ENCODE assay signal across 8 cellular contexts in the genomic region with DNA sequence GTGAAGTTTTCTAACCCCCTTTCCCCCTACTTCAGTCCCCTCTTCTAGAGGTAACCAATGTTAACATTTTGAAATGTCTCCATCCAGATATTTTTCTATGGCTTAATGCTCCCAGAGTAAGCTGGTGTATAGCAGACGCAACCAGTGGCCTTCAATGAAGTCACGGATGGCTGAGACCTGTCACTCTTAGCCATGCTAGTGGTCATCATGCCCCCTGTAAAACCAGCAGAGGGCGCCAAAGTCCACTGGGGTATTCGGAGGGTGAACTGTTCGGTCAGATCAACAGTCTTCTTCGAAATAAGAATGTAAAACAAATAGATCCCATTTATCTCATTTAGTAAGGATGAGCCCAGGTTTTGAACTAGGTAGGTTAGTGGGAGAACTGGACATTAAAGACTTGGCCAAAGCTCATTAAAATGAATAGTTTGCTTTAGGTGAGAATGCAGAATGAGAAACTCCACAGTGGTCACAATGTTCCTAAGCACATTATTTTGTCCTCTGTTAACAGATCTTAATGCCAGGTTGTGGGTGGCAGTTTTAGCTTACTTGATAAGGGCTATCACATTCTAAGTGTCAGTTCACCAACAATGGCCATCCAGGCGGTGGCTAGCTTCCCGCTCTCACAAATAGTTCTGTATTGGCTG. TPM values are rescaled to one million over a fixed set of nuclear protein-coding genes. Genes with fewer than 3 reads are reported as not detected.
DNase-seq lines count a peak whose midpoint lies in the region; ATAC-seq, FAIRE-seq and TF ChIP-seq lines count a peak whose summit lies in the region.

No MANE protein-coding gene starts in this region.

- no peak for TF ChIP-seq EP300 in Ishikawa (IDR thresholded peaks at IDR 0.05; ENCODE audit: borderline replicate concordance)

- H3K9ac ChIP-seq in mesendoderm (ENCODE audit: low read length) = no peak overlapping the region

- H3K9me3 Mint-ChIP-seq in activated CD4-positive, alpha-beta T cell treated with anti-CD3 and anti-CD28 coated beads for 36 hours (ENCODE audit: low read depth) = no peaks in the 10 kb centered on the region
- peaks cover 2 to 3% of the 10 kb centered on the region in 2 donors for H3K9me3 Mint-ChIP-seq in natural killer cell

- H3K23ac ChIP-seq in mesendoderm (ENCODE audit: low read length) = no peak overlapping the region

- H4K8ac ChIP-seq in mesendoderm (ENCODE audit: low read depth, low read length) = no peak overlapping the region

- peak; percentile 79 for DNase-seq in activated CD4-positive, alpha-beta T cell treated with anti-CD3 and anti-CD28 coated beads for 36 hours
- no peak for DNase-seq in activated CD4-positive, alpha-beta T cell treated with anti-CD3 and anti-CD28 coated beads for 1 hour
- no peak for DNase-seq in RWPE2 (ENCODE audit: low spot score)
- peak; percentile 64 for DNase-seq in bronchial epithelial cell (ENCODE audit: low read depth)
- peak; percentile 84 for DNase-seq in mesendoderm
- DNase-seq in natural killer cell = no peak

- TF ChIP-seq CTCF in RWPE2 (IDR thresholded peaks at IDR 0.05; ENCODE audit: poor library complexity, severe bottlenecking) = peak; percentile 96
- TF ChIP-seq CTCF in bronchial epithelial cell (IDR thresholded peaks at IDR 0.05; ENCODE audit: insufficient read depth, low read length, severe bottlenecking) = peak; percentile 86
- TF ChIP-seq CTCF in natural killer cell (IDR thresholded peaks at IDR 0.05) = no peak

- no peak overlapping the region for H2BK120ac ChIP-seq in mesendoderm (ENCODE audit: low read depth, low read length)

- CTCF ChIA-PET in activated CD4-positive, alpha-beta T cell treated with anti-CD3 and anti-CD28 coated beads for 36 hours (lab: Charles Lee) = interaction anchor here (0.8 to 3.2 kb wide), 7 partner anchors 17 to 244 kb away, joined by 3 to 15 read pairs (median 4); no protein-coding TSS in a partner anchor

- H3K79me2 ChIP-seq in mesendoderm (ENCODE audit: control insufficient read depth, insufficient read depth, low read length) = no peaks in the 10 kb centered on the region

- H3K36me3 Mint-ChIP-seq in activated CD4-positive, alpha-beta T cell treated with anti-CD3 and anti-CD28 coated beads for 36 hours (ENCODE audit: low read depth) = no peaks in the 10 kb centered on the region
- H3K36me3 Mint-ChIP-seq in natural killer cell = no peaks in the 10 kb centered on the region

- H4K5ac ChIP-seq in mesendoderm (ENCODE audit: low read length) = no peak overlapping the region

- intact Hi-C loops in activated CD4-positive, alpha-beta T cell treated with anti-CD3 and anti-CD28 coated beads for 36 hours (cut with DNase I, micrococcal nuclease) = loop anchor here (1.0 kb wide), 1 partner anchor 208 kb away; no protein-coding TSS in a partner anchor
- intact Hi-C loops in natural killer cell (cut with micrococcal nuclease) = no loop called here

- no peaks in the 10 kb centered on the region for H3K4me1 Mint-ChIP-seq in activated CD4-positive, alpha-beta T cell treated with anti-CD3 and anti-CD28 coated beads for 36 hours
- no peaks in the 10 kb centered on the region for H3K4me1 Mint-ChIP-seq in natural killer cell

- no peak overlapping the region for H2BK15ac ChIP-seq in mesendoderm (replicated peaks; ENCODE audit: low read depth)

- H3K36me3 ChIP-seq in RWPE2 (ENCODE audit: low read depth) = no peaks in the 10 kb centered on the region
- H3K36me3 ChIP-seq in bronchial epithelial cell (ENCODE audit: control insufficient read depth, insufficient read depth, low read length) = no peaks in the 10 kb centered on the region
- H3K36me3 ChIP-seq in mesendoderm (ENCODE audit: control insufficient read depth, insufficient read depth, low read length) = no peaks in the 10 kb centered on the region

- peaks cover under 1% of the 10 kb centered on the region for H3K4me1 ChIP-seq in RWPE2 (ENCODE audit: insufficient read depth, poor library complexity, severe bottlenecking)
- no peaks in the 10 kb centered on the region for H3K4me1 ChIP-seq in mesendoderm (ENCODE audit: control insufficient read depth, low read depth, low read length)

- no peaks in the 10 kb centered on the region for H3K27me3 ChIP-seq in RWPE2 (ENCODE audit: insufficient read depth, poor library complexity, severe bottlenecking)
- H3K27me3 ChIP-seq in bronchial epithelial cell (ENCODE audit: control insufficient read depth, insufficient read depth, low read length) = no peaks in the 10 kb centered on the region
- no peaks in the 10 kb centered on the region for H3K27me3 ChIP-seq in mesendoderm (ENCODE audit: insufficient read depth, low read length, poor library complexity)

- H3K56ac ChIP-seq in mesendoderm (ENCODE audit: low read length) = no peak overlapping the region

- H3K18ac ChIP-seq in mesendoderm (ENCODE audit: low read length) = no peak overlapping the region

- H3K79me1 ChIP-seq in mesendoderm (ENCODE audit: low read length) = no peaks in the 10 kb centered on the region

- ATAC-seq in activated CD4-positive, alpha-beta T cell treated with anti-CD3 and anti-CD28 coated beads for 36 hours = peak; percentile 65
- peak; percentile 93 for ATAC-seq in GM21786 (IDR thresholded peaks at IDR 0.05; ENCODE audit: unreplicated experiment)
- ATAC-seq in RWPE2 (ENCODE audit: low read depth) = peak; percentile 94
- no peak for ATAC-seq in natural killer cell

- FAIRE-seq in bronchial epithelial cell (lab: Jason Lieb, UNC) = no peak

- no peak overlapping the region for H3K27ac Mint-ChIP-seq in activated CD4-positive, alpha-beta T cell treated with anti-CD3 and anti-CD28 coated beads for 36 hours
- no peak overlapping the region for H3K27ac Mint-ChIP-seq in natural killer cell

- no peak overlapping the region for H2AK5ac ChIP-seq in mesendoderm (ENCODE audit: low read length)

- no peak overlapping the region for H2BK5ac ChIP-seq in mesendoderm (ENCODE audit: low read length)

- H3K4me3 Mint-ChIP-seq in activated CD4-positive, alpha-beta T cell treated with anti-CD3 and anti-CD28 coated beads for 36 hours = no peak overlapping the region
- H3K4me3 Mint-ChIP-seq in natural killer cell = no peak overlapping the region

- WGBS in mesendoderm (ENCODE audit: extremely low coverage, insufficient coverage, low lambda C conversion rate) = no CpG with 5 or more reads among the region's 8 CpGs

- TF ChIP-seq RAD21 in Ishikawa (IDR thresholded peaks at IDR 0.05; ENCODE audit: low read depth) = peak; percentile 88

- POLR2A ChIA-PET in activated CD4-positive, alpha-beta T cell treated with anti-CD3 and anti-CD28 coated beads for 36 hours (lab: Charles Lee) = no interaction called here

- no peak overlapping the region for H3K4me2 ChIP-seq in mesendoderm (ENCODE audit: low read length)

- no peaks in the 10 kb centered on the region for H3K9me3 ChIP-seq in RWPE2 (ENCODE audit: severe bottlenecking)

- H3K27ac ChIP-seq in RWPE2 (ENCODE audit: poor library complexity, severe bottlenecking) (no peak overlapping the region), mesendoderm (ENCODE audit: low read depth, low read length) (no peak overlapping the region)

- no peak overlapping the region for H3K4ac ChIP-seq in mesendoderm (ENCODE audit: low read depth, low read length)

- H3K4me3 ChIP-seq in RWPE2 (ENCODE audit: severe bottlenecking) = no peak overlapping the region
- H3K4me3 ChIP-seq in bronchial epithelial cell (ENCODE audit: low read depth, low read length) = no peak overlapping the region
- H3K4me3 ChIP-seq in mesendoderm (ENCODE audit: low read length) = no peak overlapping the region

- H3K27me3 Mint-ChIP-seq in activated CD4-positive, alpha-beta T cell treated with anti-CD3 and anti-CD28 coated beads for 36 hours = peaks cover 14% of the 10 kb centered on the region
- peaks cover 0 to 10% of the 10 kb centered on the region in 2 donors for H3K27me3 Mint-ChIP-seq in natural killer cell (ENCODE audit: low read depth in 2 of 2)

TF ChIP-seq in Ishikawa, 13 proteins besides CTCF, POLR2A, EP300 and RAD21 (continues in another document):
- TF ChIP-seq, protein P1, sequence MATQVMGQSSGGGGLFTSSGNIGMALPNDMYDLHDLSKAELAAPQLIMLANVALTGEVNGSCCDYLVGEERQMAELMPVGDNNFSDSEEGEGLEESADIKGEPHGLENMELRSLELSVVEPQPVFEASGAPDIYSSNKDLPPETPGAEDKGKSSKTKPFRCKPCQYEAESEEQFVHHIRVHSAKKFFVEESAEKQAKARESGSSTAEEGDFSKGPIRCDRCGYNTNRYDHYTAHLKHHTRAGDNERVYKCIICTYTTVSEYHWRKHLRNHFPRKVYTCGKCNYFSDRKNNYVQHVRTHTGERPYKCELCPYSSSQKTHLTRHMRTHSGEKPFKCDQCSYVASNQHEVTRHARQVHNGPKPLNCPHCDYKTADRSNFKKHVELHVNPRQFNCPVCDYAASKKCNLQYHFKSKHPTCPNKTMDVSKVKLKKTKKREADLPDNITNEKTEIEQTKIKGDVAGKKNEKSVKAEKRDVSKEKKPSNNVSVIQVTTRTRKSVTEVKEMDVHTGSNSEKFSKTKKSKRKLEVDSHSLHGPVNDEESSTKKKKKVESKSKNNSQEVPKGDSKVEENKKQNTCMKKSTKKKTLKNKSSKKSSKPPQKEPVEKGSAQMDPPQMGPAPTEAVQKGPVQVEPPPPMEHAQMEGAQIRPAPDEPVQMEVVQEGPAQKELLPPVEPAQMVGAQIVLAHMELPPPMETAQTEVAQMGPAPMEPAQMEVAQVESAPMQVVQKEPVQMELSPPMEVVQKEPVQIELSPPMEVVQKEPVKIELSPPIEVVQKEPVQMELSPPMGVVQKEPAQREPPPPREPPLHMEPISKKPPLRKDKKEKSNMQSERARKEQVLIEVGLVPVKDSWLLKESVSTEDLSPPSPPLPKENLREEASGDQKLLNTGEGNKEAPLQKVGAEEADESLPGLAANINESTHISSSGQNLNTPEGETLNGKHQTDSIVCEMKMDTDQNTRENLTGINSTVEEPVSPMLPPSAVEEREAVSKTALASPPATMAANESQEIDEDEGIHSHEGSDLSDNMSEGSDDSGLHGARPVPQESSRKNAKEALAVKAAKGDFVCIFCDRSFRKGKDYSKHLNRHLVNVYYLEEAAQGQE (IDR thresholded peaks at IDR 0.05; ENCODE audit: low read depth) = no peak
- TF ChIP-seq EGR1 (IDR thresholded peaks at IDR 0.05) = no peak

RNA-seq across cellular contexts. Expression of gene MMP8, which starts 8.6 kb away (rescaled TPM):
- not detected for total RNA-seq in activated CD4-positive, alpha-beta T cell treated with anti-CD3 and anti-CD28 coated beads for 36 hours
- total RNA-seq in bronchial epithelial cell (not detected in 2 replicates), natural killer cell (under 1 TPM in 1 of 3 donors, not detected in 2; 0.16 TPM)
- not detected for polyA plus RNA-seq in mesendoderm (2013, experiment 1 of 2)
- not detected for polyA plus RNA-seq in mesendoderm (2013, experiment 2 of 2)

RNA-seq across cellular contexts. Expression of gene MMP27, which starts 27.8 kb away (rescaled TPM):
- total RNA-seq in activated CD4-positive, alpha-beta T cell treated with anti-CD3 and anti-CD28 coated beads for 36 hours = not detected
- total RNA-seq in bronchial epithelial cell (not detected in 2 replicates), natural killer cell (not detected)
- polyA plus RNA-seq in mesendoderm (2013, experiment 1 of 2) = not detected
- not detected for polyA plus RNA-seq in mesendoderm (2013, experiment 2 of 2)

RNA-seq across cellular contexts. Expression of gene MMP10, which starts 47.1 kb away (rescaled TPM):
- not detected for total RNA-seq in activated CD4-positive, alpha-beta T cell treated with anti-CD3 and anti-CD28 coated beads for 36 hours
- 4.2 and 4.9 TPM in 2 replicates for total RNA-seq in bronchial epithelial cell
- 0.45 TPM for polyA plus RNA-seq in mesendoderm (2013, experiment 1 of 2)
- 0.36 TPM for polyA plus RNA-seq in mesendoderm (2013, experiment 2 of 2)
- total RNA-seq in natural killer cell = not detected

Comparison
In these comparisons a context has a peak if more than half of its experiments do, and no peak if none do; other contexts are left out.
1. DNase-seq: peak in activated CD4-positive, alpha-beta T cell treated with anti-CD3 and anti-CD28 coated beads for 36 hours (single experiment), bronchial epithelial cell (single experiment) and mesendoderm (single experiment); none in activated CD4-positive, alpha-beta T cell treated with anti-CD3 and anti-CD28 coated beads for 1 hour (single experiment), RWPE2 (single experiment) and natural killer cell (single experiment).
2. ATAC-seq: peak in activated CD4-positive, alpha-beta T cell treated with anti-CD3 and anti-CD28 coated beads for 36 hours (single experiment), GM21786 (single experiment) and RWPE2 (single experiment); none in natural killer cell (0 of 3).